8 cellular contexts compared by ENCODE assay signal in the genomic region with DNA sequence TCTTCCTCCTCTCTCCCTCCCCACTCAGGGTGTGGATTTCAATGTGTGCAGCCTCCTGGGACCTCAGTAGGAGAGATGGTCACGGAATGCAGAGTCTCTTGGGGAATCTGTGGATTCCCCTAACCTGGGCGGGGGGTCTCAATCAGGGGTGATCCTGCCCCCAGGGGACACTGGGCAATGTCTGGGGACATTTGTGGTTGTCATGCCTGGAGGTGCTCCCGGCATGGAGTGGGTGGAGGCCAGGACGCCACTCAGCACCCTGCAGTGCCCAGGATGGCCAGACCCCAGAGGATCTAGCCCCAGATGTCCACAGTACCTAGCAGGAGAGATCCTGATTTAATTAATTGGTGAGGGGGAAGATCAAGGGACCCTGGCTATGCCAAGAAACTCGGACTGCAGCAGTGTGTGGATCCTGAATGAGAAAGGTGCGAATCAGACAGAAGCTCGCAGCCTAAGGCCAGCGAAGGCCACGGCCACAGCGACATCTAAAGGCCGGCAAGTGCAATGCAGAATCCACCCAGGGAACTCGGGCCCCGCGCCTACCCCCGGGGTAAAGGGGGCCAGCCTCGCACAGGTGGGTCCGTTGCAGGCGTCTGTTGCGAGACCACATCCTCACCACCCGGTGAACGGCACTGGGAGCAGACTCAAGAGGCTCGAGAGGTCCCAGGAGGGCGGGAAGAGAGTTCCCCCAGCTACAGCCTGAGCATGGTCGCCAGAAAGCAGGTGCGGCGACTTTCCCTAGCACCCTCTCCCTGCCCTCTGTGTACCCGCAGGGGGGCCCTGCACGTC.
DNase-seq lines count a peak whose midpoint lies in the region; ATAC-seq and TF ChIP-seq lines count a peak whose summit lies in the region.

No MANE protein-coding gene starts in this region.

- H3K27me3 Mint-ChIP-seq in naive thymus-derived CD4-positive, alpha-beta T cell = peaks cover 0 to 18% (median 0%) of the 10 kb centered on the region in 5 donors

- H3K4me1 ChIP-seq in BLaER1 treated with 17β-estradiol and CSF1 and Interleukin-3, amounts not matched to agents 10 nM and 100 nM = peaks cover 79 to 100% (median 95%) of the 10 kb centered on the region in 10 experiments
- H3K4me1 ChIP-seq in HUES64 (ENCODE audit: insufficient read depth, low read length) = no peaks in the 10 kb centered on the region
- peaks cover 23 to 35% of the 10 kb centered on the region in 2 donors for H3K4me1 ChIP-seq in naive thymus-derived CD4-positive, alpha-beta T cell (ENCODE audit: control insufficient read depth in 2 of 2, insufficient read depth in 2 of 2, low read length in 2 of 2)
- peaks cover 20% of the 10 kb centered on the region for H3K4me1 ChIP-seq in vagina

- peak overlapping the region; percentile 73 to 100 (median 95) for H3K4me2 ChIP-seq in BLaER1 treated with 17β-estradiol and CSF1 and Interleukin-3, amounts not matched to agents 10 nM and 100 nM

- CTCF ChIA-PET in naive thymus-derived CD4-positive, alpha-beta T cell (lab: Charles Lee) = interaction anchor here (0.6 to 7.9 kb wide), 9 partner anchors 14 to 1187 kb away, joined by 3 to 78 read pairs (median 10); partner anchors contain the start of gene GADD45B

- 27% methylated on average over 28 of the region's 28 CpGs for WGBS in HUES64

- peak; percentile 58 for ATAC-seq in naive thymus-derived CD4-positive, alpha-beta T cell
- no peak for ATAC-seq in GM19397 (IDR thresholded peaks at IDR 0.05; ENCODE audit: unreplicated experiment)

- peak overlapping the region in 6 of 9 donors; percentile 15 to 51 (median 24) for H3K27ac Mint-ChIP-seq in naive thymus-derived CD4-positive, alpha-beta T cell

- TF ChIP-seq POLR2A in vagina (IDR thresholded peaks at IDR 0.05) = no peak

- H3K9ac ChIP-seq in BLaER1 treated with 17β-estradiol and CSF1 and Interleukin-3, amounts not matched to agents 10 nM and 100 nM = peak overlapping the region in 8 of 11 experiments; percentile 16 to 69 (median 48); a peak in 16 of 22 replicates
- H3K9ac ChIP-seq in HUES64 (ENCODE audit: low read depth, low read length) = no peak overlapping the region

- TF ChIP-seq CTCF in vagina (IDR thresholded peaks at IDR 0.05) = peak; percentile 25 to 65 (median 54)

- H4K20me1 ChIP-seq in BLaER1 treated with 17β-estradiol and CSF1 and Interleukin-3, amounts not matched to agents 10 nM and 100 nM = peaks cover 0 to 49% (median 29%) of the 10 kb centered on the region in 11 experiments; a peak in 13 of 22 replicates

- intact Hi-C loops in naive thymus-derived CD4-positive, alpha-beta T cell (cut with micrococcal nuclease) = loop anchor here (1.0 to 10.0 kb wide), 4 partner anchors 8 to 339 kb away; no protein-coding TSS in a partner anchor
- intact Hi-C loops in vagina (cut with DNase I) = no loop called here

- H3K9me3 Mint-ChIP-seq in naive thymus-derived CD4-positive, alpha-beta T cell = peaks cover 0 to 4% (median 0%) of the 10 kb centered on the region in 11 donors

- H3K9me3 ChIP-seq in BLaER1 treated with 17β-estradiol and CSF1 and Interleukin-3, amounts not matched to agents 10 nM and 100 nM (replicated peaks in 1 of 11) = peaks cover 9 to 12% (median 10%) of the 10 kb centered on the region in 11 experiments; a peak in 21 of 22 replicates
- H3K9me3 ChIP-seq in HUES64 (ENCODE audit: insufficient read depth, low read depth, low read length) (peaks cover 8% of the 10 kb centered on the region; the same call in 1 of the 2 replicates), vagina (no peaks in the 10 kb centered on the region)
- H3K9me3 ChIP-seq in naive thymus-derived CD4-positive, alpha-beta T cell (ENCODE audit: control insufficient read depth in 2 of 3, low read length in 3 of 3) = no peaks in the 10 kb centered on the region

- peak overlapping the region in 8 of 10 donors; percentile 9 to 54 (median 26) for H3K4me3 Mint-ChIP-seq in naive thymus-derived CD4-positive, alpha-beta T cell

- peak overlapping the region in 9 of 11 experiments; percentile 14 to 93 (median 85); a peak in 16 of 22 replicates for H3K27ac ChIP-seq in BLaER1 treated with 17β-estradiol and CSF1 and Interleukin-3, amounts not matched to agents 10 nM and 100 nM
- H3K27ac ChIP-seq in HUES64 (ENCODE audit: low read depth, low read length) = no peak overlapping the region
- H3K27ac ChIP-seq in naive thymus-derived CD4-positive, alpha-beta T cell (ENCODE audit: low read depth, low read length) = no peak overlapping the region
- H3K27ac ChIP-seq in vagina = no peak overlapping the region

- H3K27me3 ChIP-seq in BLaER1 treated with 17β-estradiol and CSF1 and Interleukin-3, amounts not matched to agents 10 nM and 100 nM = no peaks in the 10 kb centered on the region
- H3K27me3 ChIP-seq in HUES64 (ENCODE audit: insufficient read depth, low read length) (no peaks in the 10 kb centered on the region; the same call in 1 of the 2 replicates), vagina (no peaks in the 10 kb centered on the region)
- H3K27me3 ChIP-seq in naive thymus-derived CD4-positive, alpha-beta T cell (ENCODE audit: control insufficient read depth in 2 of 2, insufficient read depth in 2 of 2, low read length in 2 of 2) = no peaks in the 10 kb centered on the region

- POLR2A ChIA-PET in naive thymus-derived CD4-positive, alpha-beta T cell (lab: Charles Lee) = interaction anchor here (0.5 to 16.4 kb wide), 6 partner anchors 14 to 140 kb away, joined by 3 to 415 read pairs (median 3); partner anchors contain the start of gene GADD45B

- H3K4me3 ChIP-seq in BLaER1 treated with 17β-estradiol and CSF1 and Interleukin-3, amounts not matched to agents 10 nM and 100 nM = peak overlapping the region in 2 of 10 experiments; percentile 20 to 27; a peak in 1 of 20 replicates
- H3K4me3 ChIP-seq in HUES64 (ENCODE audit: low read length) (0 out of 2 replicates have a peak overlapping the region, but pooled peaks have one; percentile 21), vagina (no peak overlapping the region)
- no peak overlapping the region for H3K4me3 ChIP-seq in naive thymus-derived CD4-positive, alpha-beta T cell (ENCODE audit: low read length)

- peak; percentile 74 for DNase-seq in activated CD4-positive, alpha-beta T cell treated with anti-CD3 and anti-CD28 coated beads for 48 hours
- DNase-seq in effector CD4-positive, alpha-beta T cell = peak; percentile 49
- DNase-seq in naive thymus-derived CD4-positive, alpha-beta T cell = peak; percentile 41 to 69 (median 55)
- DNase-seq in vagina (ENCODE audit: extremely low spot score in 2 of 2) (no peak), NCI-H146 (lab: John Stamatoyannopoulos, UW) (no peak)

- peaks cover 0 to 3% (median 0%) of the 10 kb centered on the region in 5 donors for H3K36me3 Mint-ChIP-seq in naive thymus-derived CD4-positive, alpha-beta T cell

- H3K36me3 ChIP-seq in BLaER1 treated with 17β-estradiol and CSF1 and Interleukin-3, amounts not matched to agents 10 nM and 100 nM = peaks cover 0 to 4% (median 0%) of the 10 kb centered on the region in 11 experiments; a peak in 1 of 22 replicates
- no peaks in the 10 kb centered on the region for H3K36me3 ChIP-seq in HUES64 (ENCODE audit: insufficient read depth, low read length)
- no peaks in the 10 kb centered on the region for H3K36me3 ChIP-seq in naive thymus-derived CD4-positive, alpha-beta T cell (ENCODE audit: control insufficient read depth in 2 of 3, insufficient read depth in 3 of 3, low read length in 3 of 3)
- no peaks in the 10 kb centered on the region for H3K36me3 ChIP-seq in vagina

- peaks cover 16 to 54% (median 45%) of the 10 kb centered on the region in 7 donors for H3K4me1 Mint-ChIP-seq in naive thymus-derived CD4-positive, alpha-beta T cell

Comparison
In these comparisons a context has a peak if more than half of its experiments do, and no peak if none do; other contexts are left out.
1. H3K27ac ChIP-seq: peak in BLaER1 treated with 17β-estradiol and CSF1 and Interleukin-3, amounts not matched to agents 10 nM and 100 nM (9 of 11); none in HUES64 (single experiment), naive thymus-derived CD4-positive, alpha-beta T cell (single experiment) and vagina (single experiment).
2. DNase-seq: peak in activated CD4-positive, alpha-beta T cell treated with anti-CD3 and anti-CD28 coated beads for 48 hours (single experiment), effector CD4-positive, alpha-beta T cell (single experiment) and naive thymus-derived CD4-positive, alpha-beta T cell (9 of 9); none in vagina (0 of 2) and NCI-H146 (single experiment).